ENCODE assay signal across 22 cellular contexts in genomic region chr3:29215948-29216347, GRCh38.
A peak's percentile ranks its signal among the peaks of the same experiment; 100 is the strongest.
DNase-seq lines count a peak whose midpoint lies in the region; ATAC-seq, FAIRE-seq and TF ChIP-seq lines count a peak whose summit lies in the region.
"Had no signal": no experiment of that assay in that cellular context is flagged by ENCODE, and none has a peak within 500 bp of the region (broad histone marks: within the 10 kb centered on the region; RNA-seq: fewer than 3 reads in every experiment).

No MANE protein-coding gene starts in this region.

- no peak overlapping the region for H3K27ac ChIP-seq in PC-3 (ENCODE audit: low read length)
- H3K27ac ChIP-seq in thyroid gland, result no peak overlapping the region
- H3K27ac ChIP-seq in kidney (ENCODE audit: low read depth in 2 of 2, low read length in 2 of 2), result no peak overlapping the region
- no peak overlapping the region for H3K27ac ChIP-seq in body of pancreas
- H3K27ac ChIP-seq: 22Rv1; BLaER1 treated with 17β-estradiol and CSF1 and Interleukin-3, amounts not matched to agents 10 nM and 100 nM had no signal

- FAIRE-seq in kidney (lab: Jason Lieb, UNC), result no peak
- FAIRE-seq: G401.6 had no signal

- TF ChIP-seq POLR2A in thyroid gland (IDR thresholded peaks at IDR 0.05) (no peak), body of pancreas (IDR thresholded peaks at IDR 0.05) (no peak)

- peaks cover 12% of the 10 kb centered on the region for H3K4me1 ChIP-seq in PC-3 (ENCODE audit: insufficient read depth, low read length)
- H3K4me1 ChIP-seq in thyroid gland, result no peaks in the 10 kb centered on the region
- H3K4me1 ChIP-seq in kidney (ENCODE audit: control insufficient read depth in 1 of 2, insufficient read depth in 1 of 2, low read depth in 1 of 2, low read length in 2 of 2), result no peaks in the 10 kb centered on the region
- H3K4me1 ChIP-seq in body of pancreas, result no peaks in the 10 kb centered on the region

- H3K27me3 ChIP-seq in PC-3 (ENCODE audit: low read length) (no peaks in the 10 kb centered on the region), thyroid gland (no peaks in the 10 kb centered on the region), body of pancreas (no peaks in the 10 kb centered on the region)
- H3K27me3 ChIP-seq: BLaER1 treated with 17β-estradiol and CSF1 and Interleukin-3, amounts not matched to agents 10 nM and 100 nM had no signal

- no peak overlapping the region for H2AFZ ChIP-seq in PC-3 (ENCODE audit: low read length)
- H2AFZ ChIP-seq: GM23338 had no signal

- CTCF ChIA-PET in PC-3 (lab: Charles Lee), result no interaction called here

- no peaks in the 10 kb centered on the region for H3K9me2 ChIP-seq in PC-3 (replicated peaks; ENCODE audit: low read length)

- BruUV-seq in PC-3 (replicated peaks; lab: Mats Ljungman, UMichigan), result no TSS peak

- intact Hi-C loops in PC-3 (cut with micrococcal nuclease) (no loop called here), thyroid gland (cut with DNase I) (no loop called here), kidney (cut with DNase I) (no loop called here), body of pancreas (cut with DNase I) (no loop called here)

- no peaks in the 10 kb centered on the region for H3K36me3 ChIP-seq in PC-3 (ENCODE audit: low read depth, low read length)
- no peaks in the 10 kb centered on the region for H3K36me3 ChIP-seq in thyroid gland
- no peaks in the 10 kb centered on the region for H3K36me3 ChIP-seq in kidney (ENCODE audit: control insufficient read depth in 1 of 2, insufficient read depth in 2 of 2, low read length in 2 of 2)
- H3K36me3 ChIP-seq in body of pancreas (replicated peaks in 1 of 2; ENCODE audit: insufficient read depth in 1 of 2, low read depth in 2 of 2), result no peaks in the 10 kb centered on the region
- H3K36me3 ChIP-seq: BLaER1 treated with 17β-estradiol and CSF1 and Interleukin-3, amounts not matched to agents 10 nM and 100 nM had no signal

- H3K9me3 ChIP-seq in PC-3 (ENCODE audit: low read length) (no peaks in the 10 kb centered on the region), thyroid gland (no peaks in the 10 kb centered on the region), kidney (ENCODE audit: control insufficient read depth in 1 of 2, low read length in 2 of 2) (no peaks in the 10 kb centered on the region), body of pancreas (no peaks in the 10 kb centered on the region)

- H3F3A ChIP-seq in PC-3 (ENCODE audit: low read length, unreplicated experiment), result no peaks in the 10 kb centered on the region

- H4K20me1 ChIP-seq in PC-3 (ENCODE audit: low read length), result no peaks in the 10 kb centered on the region
- H4K20me1 ChIP-seq: BLaER1 treated with 17β-estradiol and CSF1 and Interleukin-3, amounts not matched to agents 10 nM and 100 nM had no signal

- TF ChIP-seq CTCF in PC-3 (conservative IDR thresholded peaks at IDR 0.05; ENCODE audit: low read depth, low read length) (no peak), fibroblast of villous mesenchyme (IDR thresholded peaks at IDR 0.05; ENCODE audit: insufficient read depth, low read depth, low read length) (no peak), thyroid gland (IDR thresholded peaks at IDR 0.05) (no peak), kidney (IDR thresholded peaks at IDR 0.05; ENCODE audit: borderline replicate concordance, extremely low read depth, insufficient read depth) (no peak), body of pancreas (IDR thresholded peaks at IDR 0.05) (no peak)

- H3K9ac ChIP-seq in PC-3 (ENCODE audit: low read length) (no peak overlapping the region), kidney (ENCODE audit: low read length in 2 of 2) (no peak overlapping the region)
- H3K9ac ChIP-seq: BLaER1 treated with 17β-estradiol and CSF1 and Interleukin-3, amounts not matched to agents 10 nM and 100 nM had no signal

- no peak overlapping the region for H3K4me2 ChIP-seq in PC-3 (ENCODE audit: low read length)
- H3K4me2 ChIP-seq: BLaER1 treated with 17β-estradiol and CSF1 and Interleukin-3, amounts not matched to agents 10 nM and 100 nM; GM23338 had no signal

- peak; percentile 19 for DNase-seq in AG08395 (ENCODE audit: low spot score)
- peak; percentile 37 for DNase-seq in ELR (ENCODE audit: low read depth)
- peak; percentile 39 for DNase-seq in PC-3
- peak; percentile 57 for DNase-seq in fibroblast of villous mesenchyme (ENCODE audit: low read depth)
- no peak for DNase-seq in DMS79 treated with DMSO at 0.1 percent for 48 hours (lab: John Stamatoyannopoulos, UW)
- no peak for DNase-seq in thyroid gland
- no peak for DNase-seq in kidney
- no peak for DNase-seq in body of pancreas
- DNase-seq: CD8-positive, alpha-beta memory T cell; NCI-H1092 treated with DMSO at 0.1 percent for 48 hours; NCI-H2081; NCI-H510A treated with DMSO at 0.1 percent for 48 hours; NCI-H82; RPMI8226; SIG-M5; T-cell had no signal

- H3K4me3 ChIP-seq in PC-3 (ENCODE audit: low read length) (no peak overlapping the region), fibroblast of villous mesenchyme (ENCODE audit: low read depth, low read length) (no peak overlapping the region), thyroid gland (replicated peaks in 1 of 3) (no peak overlapping the region), kidney (ENCODE audit: low read length in 2 of 2) (no peak overlapping the region), body of pancreas (no peak overlapping the region)
- H3K4me3 ChIP-seq: BLaER1 treated with 17β-estradiol and CSF1 and Interleukin-3, amounts not matched to agents 10 nM and 100 nM; GM23338 had no signal

- no peaks in the 10 kb centered on the region for H3K79me2 ChIP-seq in PC-3 (ENCODE audit: low read length)

- ATAC-seq in PC-3 (peak; percentile 35; the same call in 1 of the 2 replicates), body of pancreas (no peak)
- ATAC-seq: GM23338, HCT116, SK-N-SH treated with all-trans-retinoic acid at 6 μM for 48 hours, T-cell had no signal

- POLR2A ChIA-PET in PC-3 (lab: Charles Lee; ENCODE audit: unreplicated experiment), result no interaction called here

Comparison
In these comparisons a context has a peak if more than half of its experiments do, and no peak if none do; other contexts are left out.
1. DNase-seq: peak in AG08395 (single experiment), ELR (single experiment), PC-3 (single experiment) and fibroblast of villous mesenchyme (single experiment); none in DMS79 treated with DMSO at 0.1 percent for 48 hours (single experiment), thyroid gland (0 of 2), kidney (single experiment) and body of pancreas (0 of 4).